ENCODE assay signal across 1 cellular context in the genomic region with DNA sequence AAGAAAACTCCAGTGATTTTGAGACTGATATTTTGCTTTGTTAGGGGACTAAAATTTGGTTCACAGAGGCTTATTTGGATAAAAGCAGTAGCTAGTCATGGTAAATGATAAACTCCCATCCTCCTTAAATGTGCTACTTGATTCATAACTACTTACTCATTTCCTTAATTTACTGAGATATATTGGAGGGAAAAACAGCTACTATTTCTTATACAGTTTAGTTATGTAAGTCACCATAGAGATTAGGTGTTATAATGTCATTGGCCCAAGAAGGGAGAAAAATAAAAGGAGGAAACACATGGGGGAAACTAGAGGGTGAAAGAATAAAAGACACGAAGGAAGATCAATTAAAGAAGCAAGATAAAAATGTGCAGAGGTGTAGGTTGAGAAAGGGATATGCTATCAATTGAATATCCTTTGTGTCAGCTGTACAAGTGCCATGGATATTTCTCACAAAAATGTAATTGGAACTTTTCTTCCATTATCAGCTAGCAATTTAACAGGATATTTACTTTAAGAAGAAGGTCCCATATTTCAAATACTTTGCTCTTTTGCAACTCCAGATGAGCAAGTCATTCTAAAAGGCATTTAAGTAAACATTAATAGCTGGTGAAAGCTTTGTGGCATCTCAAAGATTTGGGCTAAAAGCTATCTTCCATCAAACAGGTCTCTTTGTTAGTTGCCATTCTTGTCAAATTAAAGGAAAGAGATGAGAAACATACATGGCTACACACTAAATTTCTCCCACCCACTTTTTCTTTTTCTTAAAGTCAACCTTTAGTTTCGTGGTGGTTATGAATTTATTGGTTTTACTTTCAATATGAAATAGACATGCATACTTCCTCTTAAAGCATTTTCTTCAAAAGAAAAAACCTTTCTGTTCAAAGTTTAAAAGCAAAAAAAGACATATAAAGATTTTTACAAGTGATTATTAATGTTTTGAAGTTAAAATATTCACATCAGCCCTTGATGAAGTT.
TF ChIP-seq lines count a peak whose summit lies in the region.

No MANE protein-coding gene starts in this region.

TF ChIP-seq in GM12878, 131 proteins besides CTCF, POLR2A, EP300 and RAD21 (continued from another document):
- TF ChIP-seq, protein P1, sequence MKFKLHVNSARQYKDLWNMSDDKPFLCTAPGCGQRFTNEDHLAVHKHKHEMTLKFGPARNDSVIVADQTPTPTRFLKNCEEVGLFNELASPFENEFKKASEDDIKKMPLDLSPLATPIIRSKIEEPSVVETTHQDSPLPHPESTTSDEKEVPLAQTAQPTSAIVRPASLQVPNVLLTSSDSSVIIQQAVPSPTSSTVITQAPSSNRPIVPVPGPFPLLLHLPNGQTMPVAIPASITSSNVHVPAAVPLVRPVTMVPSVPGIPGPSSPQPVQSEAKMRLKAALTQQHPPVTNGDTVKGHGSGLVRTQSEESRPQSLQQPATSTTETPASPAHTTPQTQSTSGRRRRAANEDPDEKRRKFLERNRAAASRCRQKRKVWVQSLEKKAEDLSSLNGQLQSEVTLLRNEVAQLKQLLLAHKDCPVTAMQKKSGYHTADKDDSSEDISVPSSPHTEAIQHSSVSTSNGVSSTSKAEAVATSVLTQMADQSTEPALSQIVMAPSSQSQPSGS (IDR thresholded peaks at IDR 0.05; ENCODE audit: low read length): peak; percentile 61
- TF ChIP-seq NR2C2 (IDR thresholded peaks at IDR 0.05; ENCODE audit: borderline replicate concordance, control insufficient read depth, insufficient read length, low read depth) (no peak), ZNF207 (IDR thresholded peaks at IDR 0.05; ENCODE audit: borderline replicate concordance) (no peak), MTA2 (IDR thresholded peaks at IDR 0.05; ENCODE audit: low read depth) (peak; percentile 63), SIX5 (IDR thresholded peaks at IDR 0.05; ENCODE audit: low read depth, low read length, severe bottlenecking) (no peak), LARP7 (IDR thresholded peaks at IDR 0.05) (no peak), ZNF622 (IDR thresholded peaks at IDR 0.05) (no peak), PAX5 (IDR thresholded peaks at IDR 0.05; ENCODE audit: borderline replicate concordance, low read depth, low read length) (no peak), HDAC6 (IDR thresholded peaks at IDR 0.05; ENCODE audit: unreplicated experiment) (no peak), SREBF1 (IDR thresholded peaks at IDR 0.05; ENCODE audit: low read length) (no peak), DPF2 (IDR thresholded peaks at IDR 0.05) (no peak), SMARCA5 (IDR thresholded peaks at IDR 0.05) (no peak), CHD4 (IDR thresholded peaks at IDR 0.05) (no peak), BHLHE40 (IDR thresholded peaks at IDR 0.05; ENCODE audit: borderline replicate concordance in 1 of 2, low read depth in 2 of 2, low read length in 1 of 2) (no peak), RB1 (IDR thresholded peaks at IDR 0.05; ENCODE audit: borderline replicate concordance) (no peak), FOXK2 (IDR thresholded peaks at IDR 0.05) (no peak), SP1 (IDR thresholded peaks at IDR 0.05; ENCODE audit: low read depth, low read length) (no peak), HDAC2 (IDR thresholded peaks at IDR 0.05) (no peak), ZNF217 (IDR thresholded peaks at IDR 0.05) (no peak), SREBF2 (IDR thresholded peaks at IDR 0.05; ENCODE audit: low read length) (no peak), RUNX3 (IDR thresholded peaks at IDR 0.05; ENCODE audit: low read length) (peak; percentile 53; the same call in 1 of the 2 replicates), NFIC (IDR thresholded peaks at IDR 0.05; ENCODE audit: low read depth, low read length) (peak; percentile 58; the same call in 1 of the 2 replicates), JUND (IDR thresholded peaks at IDR 0.05; ENCODE audit: low read depth, low read length) (no peak)
- TF ChIP-seq, protein P2, sequence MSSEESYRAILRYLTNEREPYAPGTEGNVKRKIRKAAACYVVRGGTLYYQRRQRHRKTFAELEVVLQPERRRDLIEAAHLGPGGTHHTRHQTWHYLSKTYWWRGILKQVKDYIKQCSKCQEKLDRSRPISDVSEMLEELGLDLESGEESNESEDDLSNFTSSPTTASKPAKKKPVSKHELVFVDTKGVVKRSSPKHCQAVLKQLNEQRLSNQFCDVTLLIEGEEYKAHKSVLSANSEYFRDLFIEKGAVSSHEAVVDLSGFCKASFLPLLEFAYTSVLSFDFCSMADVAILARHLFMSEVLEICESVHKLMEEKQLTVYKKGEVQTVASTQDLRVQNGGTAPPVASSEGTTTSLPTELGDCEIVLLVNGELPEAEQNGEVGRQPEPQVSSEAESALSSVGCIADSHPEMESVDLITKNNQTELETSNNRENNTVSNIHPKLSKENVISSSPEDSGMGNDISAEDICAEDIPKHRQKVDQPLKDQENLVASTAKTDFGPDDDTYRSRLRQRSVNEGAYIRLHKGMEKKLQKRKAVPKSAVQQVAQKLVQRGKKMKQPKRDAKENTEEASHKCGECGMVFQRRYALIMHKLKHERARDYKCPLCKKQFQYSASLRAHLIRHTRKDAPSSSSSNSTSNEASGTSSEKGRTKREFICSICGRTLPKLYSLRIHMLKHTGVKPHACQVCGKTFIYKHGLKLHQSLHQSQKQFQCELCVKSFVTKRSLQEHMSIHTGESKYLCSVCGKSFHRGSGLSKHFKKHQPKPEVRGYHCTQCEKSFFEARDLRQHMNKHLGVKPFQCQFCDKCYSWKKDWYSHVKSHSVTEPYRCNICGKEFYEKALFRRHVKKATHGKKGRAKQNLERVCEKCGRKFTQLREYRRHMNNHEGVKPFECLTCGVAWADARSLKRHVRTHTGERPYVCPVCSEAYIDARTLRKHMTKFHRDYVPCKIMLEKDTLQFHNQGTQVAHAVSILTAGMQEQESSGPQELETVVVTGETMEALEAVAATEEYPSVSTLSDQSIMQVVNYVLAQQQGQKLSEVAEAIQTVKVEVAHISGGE (CRISPR knock-in tag; IDR thresholded peaks at IDR 0.05): no peak
- TF ChIP-seq, protein P3, sequence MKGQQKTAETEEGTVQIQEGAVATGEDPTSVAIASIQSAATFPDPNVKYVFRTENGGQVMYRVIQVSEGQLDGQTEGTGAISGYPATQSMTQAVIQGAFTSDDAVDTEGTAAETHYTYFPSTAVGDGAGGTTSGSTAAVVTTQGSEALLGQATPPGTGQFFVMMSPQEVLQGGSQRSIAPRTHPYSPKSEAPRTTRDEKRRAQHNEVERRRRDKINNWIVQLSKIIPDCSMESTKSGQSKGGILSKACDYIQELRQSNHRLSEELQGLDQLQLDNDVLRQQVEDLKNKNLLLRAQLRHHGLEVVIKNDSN (IDR thresholded peaks at IDR 0.05; ENCODE audit: borderline replicate concordance, extremely low read length, insufficient read depth, low read depth, low read length): no peak
TF ChIP-seq in GM12878: peak in this region for 6.
